ENCODE assay signal across 23 cellular contexts in genomic region chr2:16429431-16429830, GRCh38.
"Had no signal": no experiment of that assay in that cellular context is flagged by ENCODE, and none has a peak within 500 bp of the region (broad histone marks: within the 10 kb centered on the region; RNA-seq: fewer than 3 reads in every experiment).

No MANE protein-coding gene starts in this region.

- DNase-seq: activated CD4-positive, alpha-beta T cell treated with anti-CD3 and anti-CD28 coated beads, Interleukin-2, amount 10 ng/mL, durations not matched to agents 7 days and 5 days; activated CD8-positive, alpha-beta T cell treated with anti-CD3 and anti-CD28 coated beads, Interleukin-2, amount 10 ng/mL, durations not matched to agents 7 days and 5 days; activated naive CD4-positive, alpha-beta T cell treated with anti-CD3 and anti-CD28 coated beads for 36 hours; activated T-cell treated with anti-CD3 and anti-CD28 coated beads, Interleukin-2, amount 50 U/mL, for 24 hours; anterior cingulate cortex; caudate nucleus; foreskin fibroblast; glutamatergic neuron; hypothalamus; left lung; mammary epithelial cell; stimulated activated naive CD8-positive, alpha-beta T cell treated with anti-CD3 and anti-CD28 coated beads, Interleukin-15, amount 100 ng/mL, for 72 hours; T-helper 17 cell; transverse colon had no signal

- ATAC-seq: activated CD4-positive, CD25-positive, alpha-beta regulatory T cell treated with anti-CD3 and anti-CD28 coated beads, Interleukin-2, amount 50 U/mL, for 24 hours; activated CD8-positive, alpha-beta T cell treated with anti-CD3 and anti-CD28 coated beads, Interleukin-2, amount 10 ng/mL, durations not matched to agents 7 days and 5 days; stimulated activated naive CD8-positive, alpha-beta T cell treated with anti-CD3 and anti-CD28 coated beads, Interleukin-15, amount 100 ng/mL, for 72 hours; T-helper 17 cell had no signal

- H3K27me3 Mint-ChIP-seq: activated CD4-positive, alpha-beta T cell treated with anti-CD3 and anti-CD28 coated beads, Interleukin-2, amount 10 ng/mL, durations not matched to agents 7 days and 5 days; activated T-cell treated with anti-CD3 and anti-CD28 coated beads, Interleukin-2, amount 50 U/mL, for 24 hours; T-helper 17 cell had no signal

- H3K36me3 ChIP-seq: left lung, prostate gland, right atrium auricular region, suprapubic skin, transverse colon, vagina had no signal

- H3K27ac ChIP-seq: epithelial cell of prostate, left lung, prostate gland, right atrium auricular region, suprapubic skin, transverse colon, vagina had no signal

- H3K4me1 Mint-ChIP-seq: activated CD4-positive, alpha-beta T cell treated with anti-CD3 and anti-CD28 coated beads, Interleukin-2, amount 10 ng/mL, durations not matched to agents 7 days and 5 days; stimulated activated naive CD8-positive, alpha-beta T cell treated with anti-CD3 and anti-CD28 coated beads, Interleukin-15, amount 100 ng/mL, for 72 hours; T-helper 17 cell had no signal

- H3K27ac Mint-ChIP-seq: activated CD4-positive, alpha-beta T cell treated with anti-CD3 and anti-CD28 coated beads, Interleukin-2, amount 10 ng/mL, durations not matched to agents 7 days and 5 days; activated CD8-positive, alpha-beta T cell treated with anti-CD3 and anti-CD28 coated beads, Interleukin-2, amount 10 ng/mL, durations not matched to agents 7 days and 5 days; activated naive CD4-positive, alpha-beta T cell treated with anti-CD3 and anti-CD28 coated beads for 36 hours; activated T-cell treated with anti-CD3 and anti-CD28 coated beads, Interleukin-2, amount 50 U/mL, for 24 hours; activated T-helper 2 cell treated with anti-CD3 and anti-CD28 coated beads, Interferon-gamma antibody, Interleukin-2, Interleukin-4, amounts not matched to agents 10 μg/mL and 5 μg/mL and 100 μg/mL, durations not matched to agents 14 hours and 24 hours and 36 hours; brain; stimulated activated naive CD8-positive, alpha-beta T cell treated with anti-CD3 and anti-CD28 coated beads, Interleukin-15, amount 100 ng/mL, for 72 hours; T-helper 17 cell had no signal

- H3K9me3 ChIP-seq: left lung, prostate gland, right atrium auricular region, suprapubic skin, transverse colon, vagina had no signal

- H3K9me3 Mint-ChIP-seq: activated CD4-positive, alpha-beta T cell treated with anti-CD3 and anti-CD28 coated beads, Interleukin-2, amount 10 ng/mL, durations not matched to agents 7 days and 5 days; activated naive CD4-positive, alpha-beta T cell treated with anti-CD3 and anti-CD28 coated beads for 36 hours; activated T-cell treated with anti-CD3 and anti-CD28 coated beads, Interleukin-2, amount 50 U/mL, for 24 hours; activated T-helper 2 cell treated with anti-CD3 and anti-CD28 coated beads, Interferon-gamma antibody, Interleukin-2, Interleukin-4, amounts not matched to agents 10 μg/mL and 5 μg/mL and 100 μg/mL, durations not matched to agents 14 hours and 24 hours and 36 hours; stimulated activated naive CD8-positive, alpha-beta T cell treated with anti-CD3 and anti-CD28 coated beads, Interleukin-15, amount 100 ng/mL, for 72 hours had no signal

- H3K4me1 ChIP-seq: left lung, prostate gland, vagina had no signal

- H3K27me3 ChIP-seq: left lung, right atrium auricular region, suprapubic skin, transverse colon, vagina had no signal

- H3K36me3 Mint-ChIP-seq: brain had no signal

- H3K4me3 Mint-ChIP-seq: activated CD4-positive, alpha-beta T cell treated with anti-CD3 and anti-CD28 coated beads, Interleukin-2, amount 10 ng/mL, durations not matched to agents 7 days and 5 days; activated CD8-positive, alpha-beta T cell treated with anti-CD3 and anti-CD28 coated beads, Interleukin-2, amount 10 ng/mL, durations not matched to agents 7 days and 5 days; activated naive CD4-positive, alpha-beta T cell treated with anti-CD3 and anti-CD28 coated beads for 36 hours; activated T-cell treated with anti-CD3 and anti-CD28 coated beads, Interleukin-2, amount 50 U/mL, for 24 hours; brain; stimulated activated naive CD8-positive, alpha-beta T cell treated with anti-CD3 and anti-CD28 coated beads, Interleukin-15, amount 100 ng/mL, for 72 hours; T-helper 17 cell had no signal

- H3K4me3 ChIP-seq: left lung, prostate gland, right atrium auricular region, skin epidermis, suprapubic skin, transverse colon, vagina had no signal
